In the genomic region with DNA sequence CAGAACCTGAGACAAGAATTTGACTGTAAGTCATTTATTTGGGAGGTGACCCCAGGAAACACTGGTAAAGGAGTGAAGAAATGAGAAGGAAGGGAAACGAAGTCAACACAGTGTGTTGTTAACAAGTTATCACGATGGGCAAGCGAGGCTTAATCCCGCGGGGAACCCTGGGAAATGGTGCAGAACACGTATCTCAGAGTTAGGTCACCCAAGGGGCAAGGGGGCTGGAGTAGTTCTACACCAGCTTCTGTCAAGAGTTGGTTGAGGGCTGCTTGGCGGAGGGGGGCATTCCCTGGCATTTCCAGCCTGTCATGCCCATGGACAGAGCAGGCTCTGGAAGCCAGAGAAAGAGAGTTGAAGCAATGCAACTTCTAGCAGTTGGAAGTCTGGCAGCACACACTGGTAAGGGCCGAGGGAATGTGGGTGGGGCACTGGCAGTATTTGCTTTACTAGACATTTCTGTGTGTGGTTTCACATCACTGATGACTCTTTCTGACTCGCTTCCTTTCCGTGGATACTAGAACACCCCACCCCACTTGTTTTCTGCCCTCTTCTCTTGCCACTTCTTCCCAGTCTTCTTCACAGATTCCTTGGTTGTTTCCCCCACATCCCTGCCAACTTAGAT, we compare ENCODE assay signal across 14 cellular contexts. TPM values are rescaled to one million over a fixed set of nuclear protein-coding genes. Genes with fewer than 3 reads are reported as not detected.
DNase-seq lines count a peak whose midpoint lies in the region; ATAC-seq, FAIRE-seq and TF ChIP-seq lines count a peak whose summit lies in the region.
"Had no signal": no experiment of that assay in that cellular context is flagged by ENCODE, and none has a peak within 500 bp of the region (broad histone marks: within the 10 kb centered on the region; RNA-seq: fewer than 3 reads in every experiment).

No MANE protein-coding gene starts in this region.

- no peaks in the 10 kb centered on the region for H3K27me3 ChIP-seq in SK-N-SH (ENCODE audit: insufficient read depth)

- CTCF ChIA-PET in SK-N-SH (lab: Yijun Ruan, JAX): no interaction called here

- no peaks in the 10 kb centered on the region for H3K36me3 ChIP-seq in SK-N-SH (replicated peaks in 1 of 2; ENCODE audit: control insufficient read depth in 1 of 2, insufficient read depth in 2 of 2, low read length in 1 of 2)

- no peak overlapping the region for H3K9ac ChIP-seq in SK-N-SH

- WGBS in SK-N-SH (ENCODE audit: low lambda C conversion rate): 24% methylated on average over 10 of the region's 10 CpGs

- no peak overlapping the region for H2AFZ ChIP-seq in SK-N-SH (ENCODE audit: low read depth)

- no peaks in the 10 kb centered on the region for H3K9me2 ChIP-seq in SK-N-SH

- H3K4me2 ChIP-seq in SK-N-SH: no peak overlapping the region

- POLR2A ChIA-PET in SK-N-SH (lab: Yijun Ruan, JAX): no interaction called here

- FAIRE-seq in RCC 7860 (lab: Jason Lieb, UNC): peak; percentile 83
- FAIRE-seq: GM19239 had no signal

- no peaks in the 10 kb centered on the region for H3K9me3 ChIP-seq in SK-N-SH

- no peaks in the 10 kb centered on the region for H4K20me1 ChIP-seq in SK-N-SH (ENCODE audit: insufficient read depth)

- H3F3A ChIP-seq in SK-N-SH (replicated peaks; ENCODE audit: insufficient read depth): no peaks in the 10 kb centered on the region

- DNase-seq in SK-N-SH (no peak), RCC 7860 (ENCODE audit: low spot score) (peak; percentile 71), fibroblast of the conjunctiva (ENCODE audit: low read depth) (peak; percentile 21), RKO (ENCODE audit: low spot score) (no peak)
- peak; percentile 22 for DNase-seq in stimulated activated CD8-positive, alpha-beta memory T cell treated with anti-CD3 and anti-CD28 coated beads, Interleukin-4, amount 100 ng/mL, for 48 hours
- DNase-seq in activated CD4-positive, alpha-beta T cell treated with anti-CD3 and anti-CD28 coated beads, Interleukin-2, amount 50 U/mL, for 4 hours: no peak
- DNase-seq: 8988T; activated T-cell treated with anti-CD3 and anti-CD28 coated beads, Interleukin-2, amount 50 U/mL, for 4 hours; NCI-H1048; stimulated activated naive CD8-positive, alpha-beta T cell treated with anti-CD3 and anti-CD28 coated beads, Interleukin-15, amount 100 ng/mL, for 72 hours had no signal

- peaks cover 0 to 17% of the 10 kb centered on the region in 2 experiments; a peak in 1 of 4 replicates for H3K4me1 ChIP-seq in SK-N-SH (ENCODE audit: control insufficient read depth in 1 of 2, insufficient read depth in 2 of 2, low read depth in 1 of 2, low read length in 1 of 2)

- H3K27ac ChIP-seq in SK-N-SH (ENCODE audit: low read depth in 2 of 2, low read length in 1 of 2): peak overlapping the region in 1 of 2 experiments; percentile 15; a peak in 1 of 4 replicates

- TF ChIP-seq RAD21 in SK-N-SH (IDR thresholded peaks at IDR 0.05; ENCODE audit: low read length): no peak

- no peaks in the 10 kb centered on the region for H3K79me2 ChIP-seq in SK-N-SH (ENCODE audit: insufficient read depth)

- H3K4me3 ChIP-seq in SK-N-SH (ENCODE audit: low read depth in 2 of 2, low read length in 1 of 2): no peak overlapping the region

- TF ChIP-seq CTCF in SK-N-SH (IDR thresholded peaks at IDR 0.05): no peak

- ATAC-seq in SK-N-SH treated with all-trans-retinoic acid at 6 μM for 48 hours: no peak; the same call in 1 of the 3 replicates
- ATAC-seq in GM19452 (IDR thresholded peaks at IDR 0.05; ENCODE audit: unreplicated experiment): no peak
- ATAC-seq: activated T-cell treated with anti-CD3 and anti-CD28 coated beads, Interleukin-2, amount 50 U/mL, for 4 hours; HCT116; stimulated activated naive CD8-positive, alpha-beta T cell treated with anti-CD3 and anti-CD28 coated beads, Interleukin-15, amount 100 ng/mL, for 72 hours had no signal

- no peak for TF ChIP-seq EP300 in SK-N-SH (IDR thresholded peaks at IDR 0.05; ENCODE audit: borderline replicate concordance in 1 of 2, low read depth in 1 of 2, low read length in 1 of 2)

TF ChIP-seq in SK-N-SH, 30 proteins besides CTCF, POLR2A, EP300 and RAD21:
- TF ChIP-seq JUND (IDR thresholded peaks at IDR 0.05) (no peak), GABPA (IDR thresholded peaks at IDR 0.05; ENCODE audit: low read depth) (no peak), FOSL2 (IDR thresholded peaks at IDR 0.05; ENCODE audit: borderline replicate concordance, low read depth) (peak; percentile 28; the same call in 1 of the 2 replicates), EZH2phosphoT487 (IDR thresholded peaks at IDR 0.05; ENCODE audit: borderline replicate concordance, low read depth) (no peak)
- TF ChIP-seq, protein P1, sequence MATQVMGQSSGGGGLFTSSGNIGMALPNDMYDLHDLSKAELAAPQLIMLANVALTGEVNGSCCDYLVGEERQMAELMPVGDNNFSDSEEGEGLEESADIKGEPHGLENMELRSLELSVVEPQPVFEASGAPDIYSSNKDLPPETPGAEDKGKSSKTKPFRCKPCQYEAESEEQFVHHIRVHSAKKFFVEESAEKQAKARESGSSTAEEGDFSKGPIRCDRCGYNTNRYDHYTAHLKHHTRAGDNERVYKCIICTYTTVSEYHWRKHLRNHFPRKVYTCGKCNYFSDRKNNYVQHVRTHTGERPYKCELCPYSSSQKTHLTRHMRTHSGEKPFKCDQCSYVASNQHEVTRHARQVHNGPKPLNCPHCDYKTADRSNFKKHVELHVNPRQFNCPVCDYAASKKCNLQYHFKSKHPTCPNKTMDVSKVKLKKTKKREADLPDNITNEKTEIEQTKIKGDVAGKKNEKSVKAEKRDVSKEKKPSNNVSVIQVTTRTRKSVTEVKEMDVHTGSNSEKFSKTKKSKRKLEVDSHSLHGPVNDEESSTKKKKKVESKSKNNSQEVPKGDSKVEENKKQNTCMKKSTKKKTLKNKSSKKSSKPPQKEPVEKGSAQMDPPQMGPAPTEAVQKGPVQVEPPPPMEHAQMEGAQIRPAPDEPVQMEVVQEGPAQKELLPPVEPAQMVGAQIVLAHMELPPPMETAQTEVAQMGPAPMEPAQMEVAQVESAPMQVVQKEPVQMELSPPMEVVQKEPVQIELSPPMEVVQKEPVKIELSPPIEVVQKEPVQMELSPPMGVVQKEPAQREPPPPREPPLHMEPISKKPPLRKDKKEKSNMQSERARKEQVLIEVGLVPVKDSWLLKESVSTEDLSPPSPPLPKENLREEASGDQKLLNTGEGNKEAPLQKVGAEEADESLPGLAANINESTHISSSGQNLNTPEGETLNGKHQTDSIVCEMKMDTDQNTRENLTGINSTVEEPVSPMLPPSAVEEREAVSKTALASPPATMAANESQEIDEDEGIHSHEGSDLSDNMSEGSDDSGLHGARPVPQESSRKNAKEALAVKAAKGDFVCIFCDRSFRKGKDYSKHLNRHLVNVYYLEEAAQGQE (IDR thresholded peaks at IDR 0.05; ENCODE audit: low read depth, low read length): no peak

TF ChIP-seq in SK-N-SH treated with all-trans-retinoic acid at 6 μM for 48 hours, 23 proteins besides CTCF, POLR2A, EP300 and RAD21:
- TF ChIP-seq, protein P2, sequence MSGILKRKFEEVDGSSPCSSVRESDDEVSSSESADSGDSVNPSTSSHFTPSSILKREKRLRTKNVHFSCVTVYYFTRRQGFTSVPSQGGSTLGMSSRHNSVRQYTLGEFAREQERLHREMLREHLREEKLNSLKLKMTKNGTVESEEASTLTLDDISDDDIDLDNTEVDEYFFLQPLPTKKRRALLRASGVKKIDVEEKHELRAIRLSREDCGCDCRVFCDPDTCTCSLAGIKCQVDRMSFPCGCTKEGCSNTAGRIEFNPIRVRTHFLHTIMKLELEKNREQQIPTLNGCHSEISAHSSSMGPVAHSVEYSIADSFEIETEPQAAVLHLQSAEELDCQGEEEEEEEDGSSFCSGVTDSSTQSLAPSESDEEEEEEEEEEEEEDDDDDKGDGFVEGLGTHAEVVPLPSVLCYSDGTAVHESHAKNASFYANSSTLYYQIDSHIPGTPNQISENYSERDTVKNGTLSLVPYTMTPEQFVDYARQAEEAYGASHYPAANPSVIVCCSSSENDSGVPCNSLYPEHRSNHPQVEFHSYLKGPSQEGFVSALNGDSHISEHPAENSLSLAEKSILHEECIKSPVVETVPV (CRISPR knock-in tag; IDR thresholded peaks at IDR 0.05): no peak
- TF ChIP-seq, protein P3, sequence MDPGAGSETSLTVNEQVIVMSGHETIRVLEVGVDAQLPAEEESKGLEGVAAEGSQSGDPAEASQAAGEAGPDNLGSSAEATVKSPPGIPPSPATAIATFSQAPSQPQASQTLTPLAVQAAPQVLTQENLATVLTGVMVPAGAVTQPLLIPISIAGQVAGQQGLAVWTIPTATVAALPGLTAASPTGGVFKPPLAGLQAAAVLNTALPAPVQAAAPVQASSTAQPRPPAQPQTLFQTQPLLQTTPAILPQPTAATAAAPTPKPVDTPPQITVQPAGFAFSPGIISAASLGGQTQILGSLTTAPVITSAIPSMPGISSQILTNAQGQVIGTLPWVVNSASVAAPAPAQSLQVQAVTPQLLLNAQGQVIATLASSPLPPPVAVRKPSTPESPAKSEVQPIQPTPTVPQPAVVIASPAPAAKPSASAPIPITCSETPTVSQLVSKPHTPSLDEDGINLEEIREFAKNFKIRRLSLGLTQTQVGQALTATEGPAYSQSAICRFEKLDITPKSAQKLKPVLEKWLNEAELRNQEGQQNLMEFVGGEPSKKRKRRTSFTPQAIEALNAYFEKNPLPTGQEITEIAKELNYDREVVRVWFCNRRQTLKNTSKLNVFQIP (CRISPR knock-in tag; IDR thresholded peaks at IDR 0.05; ENCODE audit: borderline replicate concordance, low read depth): no peak
- no peak for TF ChIP-seq ISL1 (CRISPR knock-in tag; IDR thresholded peaks at IDR 0.05)
- no peak for TF ChIP-seq ZC3H10 (CRISPR knock-in tag; IDR thresholded peaks at IDR 0.05)
- no peak for TF ChIP-seq PPARA (CRISPR knock-in tag; IDR thresholded peaks at IDR 0.05; ENCODE audit: borderline replicate concordance)
- TF ChIP-seq ARNTL (CRISPR knock-in tag; IDR thresholded peaks at IDR 0.05; ENCODE audit: borderline replicate concordance, low read depth): no peak

RNA-seq across cellular contexts. Expression of a gene that starts 52.2 kb away (rescaled TPM):
- polyA plus RNA-seq in SK-N-SH (2012; rRNA removed): 0.08 and 0.23 TPM in 2 replicates
- 0.19 and 0.22 TPM in 2 replicates for polyA plus RNA-seq in SK-N-SH (2012; cell fraction: cytosol; rRNA removed)
- polyA plus RNA-seq in SK-N-SH (2012; cell fraction: nucleus; rRNA removed): 0.28 and 0.30 TPM in 2 replicates

Comparison
In these comparisons a context has a peak if more than half of its experiments do, and no peak if none do; other contexts are left out.
1. DNase-seq: peak in RCC 7860 (single experiment), fibroblast of the conjunctiva (single experiment) and stimulated activated CD8-positive, alpha-beta memory T cell treated with anti-CD3 and anti-CD28 coated beads, Interleukin-4, amount 100 ng/mL, for 48 hours (single experiment); none in SK-N-SH (single experiment), activated CD4-positive, alpha-beta T cell treated with anti-CD3 and anti-CD28 coated beads, Interleukin-2, amount 50 U/mL, for 4 hours (0 of 2) and RKO (single experiment).